Comparison of ENCODE assay signal across 8 cellular contexts in the genomic region with DNA sequence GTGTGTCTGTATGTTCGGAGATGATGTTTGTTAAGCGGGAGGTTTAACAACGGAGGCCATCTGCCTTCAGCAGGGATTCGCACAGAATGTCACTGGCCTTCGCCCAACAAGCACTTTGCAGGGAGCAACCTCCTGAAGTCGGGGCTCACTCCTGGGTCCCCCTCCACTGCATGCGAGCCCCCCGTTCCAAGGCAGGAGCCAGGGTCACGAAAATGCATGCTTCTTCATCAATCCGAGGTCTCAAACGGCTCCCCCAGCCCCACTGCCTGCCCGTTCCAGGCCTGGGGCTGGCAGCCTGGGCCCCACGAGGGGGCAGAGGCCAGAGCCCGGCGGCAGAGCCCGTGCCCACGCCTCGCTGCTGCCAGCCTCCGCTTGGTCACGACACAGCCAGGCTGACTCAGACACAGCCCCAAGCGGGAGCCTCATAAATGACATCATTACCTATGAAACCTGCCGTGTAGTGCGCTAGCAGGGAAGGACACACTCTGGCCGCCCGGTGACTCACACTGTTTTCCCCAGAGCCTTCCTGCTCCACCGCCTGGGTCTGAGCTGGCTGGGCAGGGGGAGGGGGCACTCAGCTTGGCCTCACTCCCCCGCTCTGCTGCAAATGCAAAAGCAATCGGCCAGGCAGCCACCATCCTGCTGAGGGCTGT.
A peak's percentile ranks its signal among the peaks of the same experiment; 100 is the strongest.
DNase-seq lines count a peak whose midpoint lies in the region; ATAC-seq and TF ChIP-seq lines count a peak whose summit lies in the region.

No MANE protein-coding gene starts in this region.

- H3K27ac Mint-ChIP-seq in activated naive CD4-positive, alpha-beta T cell treated with anti-CD3 and anti-CD28 coated beads, Interleukin-2, amount 10 ng/mL, durations not matched to agents 7 days and 5 days = no peak overlapping the region
- no peak overlapping the region for H3K27ac Mint-ChIP-seq in progenitor cell of endocrine pancreas
- H3K27ac Mint-ChIP-seq in CD14-positive monocyte = no peak overlapping the region

- H3K4me1 ChIP-seq in GM23248 (ENCODE audit: insufficient read depth) (peaks cover 20% of the 10 kb centered on the region), IMR-90 (ENCODE audit: control insufficient read depth, insufficient read depth, low read length) (peaks cover 26% of the 10 kb centered on the region)

- peak overlapping the region; percentile 74 for H2AK9ac ChIP-seq in IMR-90 (replicated peaks; ENCODE audit: low read depth, low read length, poor library complexity)

- no peaks in the 10 kb centered on the region for H3K36me3 Mint-ChIP-seq in activated naive CD4-positive, alpha-beta T cell treated with anti-CD3 and anti-CD28 coated beads, Interleukin-2, amount 10 ng/mL, durations not matched to agents 7 days and 5 days
- no peaks in the 10 kb centered on the region for H3K36me3 Mint-ChIP-seq in progenitor cell of endocrine pancreas (ENCODE audit: insufficient read depth)
- no peaks in the 10 kb centered on the region for H3K36me3 Mint-ChIP-seq in CD14-positive monocyte

- H4K20me1 ChIP-seq in GM23248 (ENCODE audit: insufficient read depth) (no peaks in the 10 kb centered on the region), IMR-90 (ENCODE audit: insufficient read depth, low read length) (peaks cover 17% of the 10 kb centered on the region)

- H4K8ac ChIP-seq in IMR-90 (ENCODE audit: low read depth in 2 of 2, low read length in 2 of 2) = peak overlapping the region; percentile 32 to 56

- H3K4me3 Mint-ChIP-seq in activated naive CD4-positive, alpha-beta T cell treated with anti-CD3 and anti-CD28 coated beads, Interleukin-2, amount 10 ng/mL, durations not matched to agents 7 days and 5 days = no peak overlapping the region
- H3K4me3 Mint-ChIP-seq in progenitor cell of endocrine pancreas (ENCODE audit: low read depth) (no peak overlapping the region), CD14-positive monocyte (no peak overlapping the region)

- ATAC-seq in IMR-90 (ENCODE audit: low read depth) = peak; percentile 86

- WGBS in GM23248 (ENCODE audit: low coverage in 1 of 2, low lambda C conversion rate in 2 of 2, missing lambda C conversion rate in 2 of 2), 2 experiments = 38 to 41% methylated on average over 26 to 28 of the region's 28 CpGs
- WGBS in IMR-90 (ENCODE audit: extremely low coverage in 2 of 2, insufficient read length in 1 of 2), 2 experiments = 34% methylated on average over 6 of the region's 28 CpGs; no CpG with 5 or more reads in 1 of the 2 experiments

- H2BK120ac ChIP-seq in IMR-90 (ENCODE audit: low read depth, low read length) = peak overlapping the region; percentile 80

- CTCF ChIA-PET in activated naive CD4-positive, alpha-beta T cell treated with anti-CD3 and anti-CD28 coated beads, Interleukin-2, amount 10 ng/mL, durations not matched to agents 7 days and 5 days (lab: Charles Lee) = no interaction called here
- CTCF ChIA-PET in IMR-90 (lab: Yijun Ruan, JAX) = no interaction called here

- BruUV-seq in IMR-90 (replicated peaks; lab: Mats Ljungman, UMichigan) = no TSS peak

- 0 out of 2 replicates have a peak overlapping the region, but pooled peaks have one; percentile 3 for H3K27ac ChIP-seq in GM23248
- H3K27ac ChIP-seq in IMR-90 (ENCODE audit: insufficient read depth, low read length) = peak overlapping the region; percentile 42

- peak; percentile 11 for DNase-seq in activated naive CD4-positive, alpha-beta T cell treated with anti-CD3 and anti-CD28 coated beads, Interleukin-2, amount 10 ng/mL, durations not matched to agents 7 days and 5 days
- no peak for DNase-seq in activated naive CD4-positive, alpha-beta T cell (lab: John Stamatoyannopoulos, UW)
- DNase-seq in GM23248 (peak; percentile 98), IMR-90 (peak; percentile 98), T1000 (lab: John Stamatoyannopoulos, UW) (peak; percentile 95), fibroblast of the aortic adventitia (ENCODE audit: low read depth) (peak; percentile 82), progenitor cell of endocrine pancreas (ENCODE audit: low spot score, unreplicated experiment) (peak; percentile 41), CD14-positive monocyte (ENCODE audit: low spot score) (no peak)

- H3K4me2 ChIP-seq in GM23248 (ENCODE audit: unreplicated experiment) (peak overlapping the region; percentile 48), IMR-90 (ENCODE audit: low read depth, low read length) (0 out of 2 replicates have a peak overlapping the region, but pooled peaks have one; percentile 2)

- H3K27me3 ChIP-seq in GM23248 (replicated peaks; ENCODE audit: insufficient read depth) (peaks cover 13% of the 10 kb centered on the region; the same call in 1 of the 2 replicates), IMR-90 (ENCODE audit: control insufficient read depth, insufficient read depth, low read length) (peaks cover under 1% of the 10 kb centered on the region; the same call in 1 of the 2 replicates)

- H2BK5ac ChIP-seq in IMR-90 (ENCODE audit: low read depth, low read length, poor library complexity, severe bottlenecking) = peak overlapping the region; percentile 56

- no peak overlapping the region for H2AFZ ChIP-seq in GM23248
- H2AFZ ChIP-seq in IMR-90 (replicated peaks; ENCODE audit: low read length, poor library complexity) = peak overlapping the region; percentile 85

- H3K9me2 ChIP-seq in GM23248 (ENCODE audit: insufficient read depth) = no peaks in the 10 kb centered on the region

- 0 out of 2 replicates have a peak, but pooled peaks have one; percentile 2 for TF ChIP-seq CTCF in IMR-90 (conservative IDR thresholded peaks at IDR 0.05; ENCODE audit: low read depth, low read length)
- TF ChIP-seq CTCF in fibroblast of the aortic adventitia (IDR thresholded peaks at IDR 0.05; ENCODE audit: insufficient read depth, low read length) = no peak
- TF ChIP-seq CTCF in progenitor cell of endocrine pancreas (IDR thresholded peaks at IDR 0.05; ENCODE audit: unreplicated experiment) = no peak
- no peak for TF ChIP-seq CTCF in CD14-positive monocyte (IDR thresholded peaks at IDR 0.05)

- peak overlapping the region; percentile 61; the same call in 2 of the 3 replicates for H2BK15ac ChIP-seq in IMR-90 (ENCODE audit: low read depth, low read length)

- peak overlapping the region; percentile 37 for H3K9ac ChIP-seq in GM23248
- H3K9ac ChIP-seq in IMR-90 (ENCODE audit: low read depth, low read length) = no peak overlapping the region

- peak overlapping the region; percentile 46; the same call in 1 of the 2 replicates for H2BK20ac ChIP-seq in IMR-90 (ENCODE audit: low read depth, low read length)

- in situ Hi-C loops in GM23248 (cut with MboI) = no loop called here
- in situ Hi-C loops in IMR-90 (cut with MboI; ENCODE audit: low sequenced_read_pairs) = no loop called here

- H3K79me1 ChIP-seq in IMR-90 (ENCODE audit: low read depth in 1 of 2, low read length in 2 of 2) = peaks cover 0 to 10% of the 10 kb centered on the region in 2 experiments; a peak in 1 of 4 replicates

- H3K9me3 Mint-ChIP-seq in activated naive CD4-positive, alpha-beta T cell treated with anti-CD3 and anti-CD28 coated beads, Interleukin-2, amount 10 ng/mL, durations not matched to agents 7 days and 5 days = no peaks in the 10 kb centered on the region
- H3K9me3 Mint-ChIP-seq in progenitor cell of endocrine pancreas (ENCODE audit: low read depth) (no peaks in the 10 kb centered on the region), CD14-positive monocyte (peaks cover 0 to 5% (median 0%) of the 10 kb centered on the region in 7 donors)

- intact Hi-C loops in IMR-90 (cut with micrococcal nuclease) = loop anchor here (10.0 kb wide), 1 partner anchor 162 kb away; no protein-coding TSS in a partner anchor
- intact Hi-C loops in CD14-positive monocyte (cut with micrococcal nuclease) = no loop called here

- H2AK5ac ChIP-seq in IMR-90 (ENCODE audit: low read depth, low read length) = peak overlapping the region; percentile 83

- H3K4me3 ChIP-seq in GM23248 = no peak overlapping the region
- H3K4me3 ChIP-seq in IMR-90 (ENCODE audit: insufficient read depth, low read depth, low read length) = no peak overlapping the region
- H3K4me3 ChIP-seq in fibroblast of the aortic adventitia (ENCODE audit: low read depth, low read length) = no peak overlapping the region

- dilution Hi-C loops in IMR-90 (cut with HindIII; ENCODE audit: low sequenced_read_pairs, unreplicated experiment) = no loop called here

- peaks cover 43% of the 10 kb centered on the region for H3K27me3 Mint-ChIP-seq in activated naive CD4-positive, alpha-beta T cell treated with anti-CD3 and anti-CD28 coated beads, Interleukin-2, amount 10 ng/mL, durations not matched to agents 7 days and 5 days
- H3K27me3 Mint-ChIP-seq in progenitor cell of endocrine pancreas = peaks cover 30% of the 10 kb centered on the region
- peaks cover 25 to 37% (median 27%) of the 10 kb centered on the region in 3 donors for H3K27me3 Mint-ChIP-seq in CD14-positive monocyte (ENCODE audit: low read depth in 3 of 3)

- no peaks in the 10 kb centered on the region for H3K9me3 ChIP-seq in GM23248 (ENCODE audit: low read depth)
- no peaks in the 10 kb centered on the region for H3K9me3 ChIP-seq in IMR-90 (ENCODE audit: control insufficient read depth, insufficient read depth, low read length)

- H3K9me1 ChIP-seq in IMR-90 (ENCODE audit: insufficient read depth, low read length) = peaks cover 14% of the 10 kb centered on the region; the same call in 1 of the 2 replicates

- no peak overlapping the region for H4K5ac ChIP-seq in IMR-90 (ENCODE audit: low read depth, low read length)

- H3K14ac ChIP-seq in IMR-90 (replicated peaks; ENCODE audit: low read depth, low read length) = 0 out of 2 replicates have a peak overlapping the region, but pooled peaks have one; percentile 31

- TF ChIP-seq RAD21 in IMR-90 (IDR thresholded peaks at IDR 0.05; ENCODE audit: low read length) = peak; percentile 47

- no peaks in the 10 kb centered on the region; the same call in 1 of the 2 replicates for H3K36me3 ChIP-seq in GM23248 (ENCODE audit: low read depth)
- H3K36me3 ChIP-seq in IMR-90 (ENCODE audit: control insufficient read depth, insufficient read depth, low read length) = peaks cover 27% of the 10 kb centered on the region

- peak overlapping the region; percentile 76 for H4K91ac ChIP-seq in IMR-90 (ENCODE audit: insufficient read depth, low read depth, low read length)

- no peaks in the 10 kb centered on the region for H3K79me2 ChIP-seq in GM23248 (ENCODE audit: insufficient read depth)

- POLR2A ChIA-PET in IMR-90 (lab: Charles Lee; ENCODE audit: unreplicated experiment) = no interaction called here

- H3K4me1 Mint-ChIP-seq in activated naive CD4-positive, alpha-beta T cell treated with anti-CD3 and anti-CD28 coated beads, Interleukin-2, amount 10 ng/mL, durations not matched to agents 7 days and 5 days = no peaks in the 10 kb centered on the region
- H3K4me1 Mint-ChIP-seq in progenitor cell of endocrine pancreas (ENCODE audit: low read depth) (peaks cover 11% of the 10 kb centered on the region), CD14-positive monocyte (peaks cover 2% of the 10 kb centered on the region)

- H3K56ac ChIP-seq in IMR-90 (ENCODE audit: extremely low read depth, insufficient read depth, low read length) = no peak overlapping the region

- no peaks in the 10 kb centered on the region for H3F3A ChIP-seq in GM23248 (ENCODE audit: insufficient read depth)

- no peak overlapping the region for H3K23ac ChIP-seq in IMR-90 (ENCODE audit: low read depth, low read length)

- peak overlapping the region; percentile 86 for H3K4ac ChIP-seq in IMR-90 (ENCODE audit: low read depth, low read length)

- H3K18ac ChIP-seq in IMR-90 (ENCODE audit: low read depth, low read length) = peak overlapping the region; percentile 2; the same call in 1 of the 2 replicates

- TF ChIP-seq POLR2A in IMR-90 (IDR thresholded peaks at IDR 0.05; ENCODE audit: low read depth, low read length) = no peak

Comparison
In these comparisons a context has a peak if more than half of its experiments do, and no peak if none do; other contexts are left out.
1. DNase-seq: peak in activated naive CD4-positive, alpha-beta T cell treated with anti-CD3 and anti-CD28 coated beads, Interleukin-2, amount 10 ng/mL, durations not matched to agents 7 days and 5 days (single experiment), GM23248 (single experiment), IMR-90 (single experiment), T1000 (single experiment), fibroblast of the aortic adventitia (single experiment) and progenitor cell of endocrine pancreas (single experiment); none in activated naive CD4-positive, alpha-beta T cell (0 of 4) and CD14-positive monocyte (single experiment).